In genomic region chr10:101018600-101019439, GRCh38 we compare ENCODE assay signal across 9 cellular contexts. TPM values are rescaled to one million over a fixed set of nuclear protein-coding genes. Genes with fewer than 3 reads are reported as not detected.
DNase-seq lines count a peak whose midpoint lies in the region; ATAC-seq and TF ChIP-seq lines count a peak whose summit lies in the region.
"Had no signal": no experiment of that assay in that cellular context is flagged by ENCODE, and none has a peak within 500 bp of the region (broad histone marks: within the 10 kb centered on the region; RNA-seq: fewer than 3 reads in every experiment).

No MANE protein-coding gene starts in this region.

- ATAC-seq in HG02852 (IDR thresholded peaks at IDR 0.05; ENCODE audit: unreplicated experiment) = no peak

- H3K4me1 ChIP-seq in breast epithelium = peaks cover 0 to 3% of the 10 kb centered on the region in 2 donors

- H3K36me3 ChIP-seq in WERI-Rb-1 = no peaks in the 10 kb centered on the region
- H3K36me3 ChIP-seq in breast epithelium = no peaks in the 10 kb centered on the region

- no peak for TF ChIP-seq POLR2A in breast epithelium (IDR thresholded peaks at IDR 0.05)

- no peak overlapping the region for H3K4me3 Mint-ChIP-seq in immature natural killer cell

- intact Hi-C loops in breast epithelium (cut with DNase I; ENCODE audit: low total_unique reads) = no loop called here

- TF ChIP-seq CTCF in WERI-Rb-1 (IDR thresholded peaks at IDR 0.05; ENCODE audit: low read depth, low read length) (peak; percentile 95), breast epithelium (IDR thresholded peaks at IDR 0.05) (peak in 2 of 3 donors; percentile 47 to 59)

- H3K27ac ChIP-seq in WERI-Rb-1 = 0 out of 2 replicates have a peak overlapping the region, but pooled peaks have one; percentile 3
- peak overlapping the region in 1 of 2 donors; percentile 43 for H3K27ac ChIP-seq in breast epithelium
- H3K27ac ChIP-seq: skin epidermis had no signal

- H3K27me3 Mint-ChIP-seq in immature natural killer cell (ENCODE audit: low read depth in 3 of 3) = peaks cover 17 to 22% (median 19%) of the 10 kb centered on the region in 3 donors

- H3K36me3 Mint-ChIP-seq in immature natural killer cell = no peaks in the 10 kb centered on the region

- DNase-seq in NCI-H2029 (lab: John Stamatoyannopoulos, UW) (peak; percentile 10), NCI-H2029 treated with DMSO at 0.1 percent for 48 hours (lab: John Stamatoyannopoulos, UW) (no peak), NCI-H1694 (lab: John Stamatoyannopoulos, UW) (peak; percentile 72), WERI-Rb-1 (peak; percentile 97), breast epithelium (ENCODE audit: low spot score in 2 of 2) (peak in 1 of 2 donors; percentile 68), immature natural killer cell (peak; percentile 51 to 54 (median 52))
- DNase-seq in stimulated activated CD4-positive, alpha-beta T cell treated with anti-CD3 and anti-CD28 coated beads, Interleukin-12 subunit alpha, Interleukin-12 subunit beta, amount 100 ng/mL, for 48 hours (ENCODE audit: low read depth in 2 of 3, low spot score in 1 of 3) = peak; percentile 67 to 84 (median 81)

- H3K9me3 Mint-ChIP-seq in immature natural killer cell = peaks cover 0 to 1% (median 0%) of the 10 kb centered on the region in 6 donors

- peaks cover 6% of the 10 kb centered on the region in 2 donors for H3K4me1 Mint-ChIP-seq in immature natural killer cell

- H3K27me3 ChIP-seq in WERI-Rb-1 (ENCODE audit: insufficient read depth, low read depth, severe bottlenecking) (no peaks in the 10 kb centered on the region), breast epithelium (no peaks in the 10 kb centered on the region)

- H3K4me3 ChIP-seq in WERI-Rb-1 (ENCODE audit: low read depth, low read length) (peak overlapping the region; percentile 11; the same call in 1 of the 2 replicates), breast epithelium (peak overlapping the region in 1 of 3 donors; percentile 40)
- H3K4me3 ChIP-seq: skin epidermis had no signal

- no peak overlapping the region for H3K27ac Mint-ChIP-seq in immature natural killer cell

- H3K9me3 ChIP-seq in WERI-Rb-1 (ENCODE audit: severe bottlenecking) (no peaks in the 10 kb centered on the region), breast epithelium (no peaks in the 10 kb centered on the region)

RNA-seq across cellular contexts. Expression of gene PDZD7, which starts 12.1 kb away (rescaled TPM):
- 1 to 10 TPM in 1 of 3 donors, under 1 TPM in 2; 0.48 to 2.3 (median 0.66) TPM for total RNA-seq in breast epithelium
- 1 to 10 TPM in 1 of 3 donors, under 1 TPM in 1, not detected in 1; 0.28 to 1.1 TPM for polyA plus RNA-seq in immature natural killer cell

RNA-seq across cellular contexts. Expression of gene SFXN3, which starts 12.2 kb away (rescaled TPM):
- total RNA-seq in breast epithelium = 10 to 100 TPM; 63.7 to 90.4 (median 75.7) TPM
- polyA plus RNA-seq in immature natural killer cell = 10 to 100 TPM; 18.2 to 23.0 (median 22.0) TPM

RNA-seq across cellular contexts. Expression of gene LZTS2, which starts 19.2 kb away (rescaled TPM):
- 10 to 100 TPM; 44.0 to 67.5 (median 61.3) TPM for total RNA-seq in breast epithelium
- polyA plus RNA-seq in immature natural killer cell = 10 to 100 TPM in 1 of 3 donors, 1 to 10 TPM in 2; 5.8 to 13.1 (median 7.1) TPM

RNA-seq across cellular contexts. Expression of gene TWNK, which starts 31.5 kb away (rescaled TPM):
- total RNA-seq in breast epithelium = 1 to 10 TPM; 3.4 to 7.5 (median 5.3) TPM
- polyA plus RNA-seq in immature natural killer cell = 1 to 10 TPM in 1 of 3 donors, under 1 TPM in 1, not detected in 1; 0.76 to 5.7 TPM

RNA-seq across cellular contexts. Expression of gene MRPL43, which starts 31.5 kb away (rescaled TPM):
- 100 to 1,000 TPM in 1 of 3 donors, 10 to 100 TPM in 2; 75.4 to 104 (median 84.6) TPM for total RNA-seq in breast epithelium
- 100 to 1,000 TPM; 117 to 163 (median 129) TPM for polyA plus RNA-seq in immature natural killer cell
